In genomic region chr2:216666461-216667233, GRCh38 we compare ENCODE assay signal across 8 cellular contexts. TPM values are rescaled to one million over a fixed set of nuclear protein-coding genes. Genes with fewer than 3 reads are reported as not detected.
DNase-seq lines count a peak whose midpoint lies in the region; ATAC-seq and TF ChIP-seq lines count a peak whose summit lies in the region.

No MANE protein-coding gene starts in this region.

- no peak overlapping the region for H2AFZ ChIP-seq in SU-DHL-6 (ENCODE audit: low read depth, low read length, severe bottlenecking)

- H3K27ac ChIP-seq in HEK293 (ENCODE audit: extremely low read depth, low read depth, low read length) (no peak overlapping the region), SU-DHL-6 (ENCODE audit: low read depth, low read length) (no peak overlapping the region), heart left ventricle (no peak overlapping the region)

- no peaks in the 10 kb centered on the region for H4K20me1 ChIP-seq in SU-DHL-6 (ENCODE audit: low read depth, low read length)

- POLR2A ChIA-PET in HEK293 (lab: Yijun Ruan, JAX) = interaction anchor here (1.2 to 1.3 kb wide), 2 partner anchors 28 to 168 kb away, joined by 3 to 4 read pairs; partner anchors contain the start of gene RPL37A

- H3F3A ChIP-seq in SU-DHL-6 (ENCODE audit: insufficient read depth) = no peaks in the 10 kb centered on the region

- CTCF ChIA-PET in HEK293 (lab: Yijun Ruan, JAX) = interaction anchor here (0.5 to 13.3 kb wide), 32 partner anchors 8 to 1200 kb away, joined by 3 to 376 read pairs (median 4); partner anchors contain the start of gene XRCC5

- H3K27me3 ChIP-seq in SU-DHL-6 (ENCODE audit: low read length) (no peaks in the 10 kb centered on the region), adipocyte (replicated peaks; ENCODE audit: control insufficient read depth, insufficient read depth, low read length) (peaks cover 7% of the 10 kb centered on the region), heart left ventricle (no peaks in the 10 kb centered on the region)

- H3K79me2 ChIP-seq in SU-DHL-6 (ENCODE audit: insufficient read depth, low read length) = no peaks in the 10 kb centered on the region

- H3K4me1 ChIP-seq in HEK293 (ENCODE audit: control insufficient read depth, insufficient read depth, low read length) (no peaks in the 10 kb centered on the region), adipocyte (ENCODE audit: control insufficient read depth, insufficient read depth, low read length) (no peaks in the 10 kb centered on the region), heart left ventricle (peaks cover 0 to 22% (median 14%) of the 10 kb centered on the region in 12 donors)

- ATAC-seq in heart left ventricle = peak; percentile 48 to 73 (median 64)
- ATAC-seq in GM19397 (IDR thresholded peaks at IDR 0.05; ENCODE audit: unreplicated experiment) = no peak

- H3K9ac ChIP-seq in SU-DHL-6 (ENCODE audit: low read length) (no peak overlapping the region), adipocyte (ENCODE audit: low read length) (no peak overlapping the region)

- TF ChIP-seq POLR2A in heart left ventricle (IDR thresholded peaks at IDR 0.05) = no peak

- DNase-seq in G401 (ENCODE audit: low spot score) (peak; percentile 86), NCI-H1092 treated with DMSO at 0.1 percent for 48 hours (lab: John Stamatoyannopoulos, UW) (peak; percentile 58), adipocyte (ENCODE audit: low read depth) (peak; percentile 81), heart left ventricle (peak; percentile 57 to 83 (median 60)), renal cortical epithelial cell (ENCODE audit: low read depth) (peak; percentile 62)

- in situ Hi-C loops in G401 (cut with HindIII; ENCODE audit: low sequenced_read_pairs) = no loop called here

- H3K36me3 ChIP-seq in HEK293 (ENCODE audit: control insufficient read depth in 2 of 2, insufficient read depth in 1 of 2, low read length in 2 of 2) = no peaks in the 10 kb centered on the region
- no peaks in the 10 kb centered on the region for H3K36me3 ChIP-seq in SU-DHL-6 (ENCODE audit: low read length)
- H3K36me3 ChIP-seq in adipocyte (ENCODE audit: control insufficient read depth, insufficient read depth, low read length, severe bottlenecking) = no peaks in the 10 kb centered on the region
- peaks cover 0 to 22% (median 3%) of the 10 kb centered on the region in 9 donors for H3K36me3 ChIP-seq in heart left ventricle

- H3K4me3 ChIP-seq in HEK293 (ENCODE audit: low read depth, low read length) (no peak overlapping the region), SU-DHL-6 (ENCODE audit: insufficient read depth, low read length, poor library complexity, severe bottlenecking) (no peak overlapping the region), adipocyte (ENCODE audit: low read length) (no peak overlapping the region), heart left ventricle (no peak overlapping the region)

- H3K4me2 ChIP-seq in SU-DHL-6 (ENCODE audit: low read depth, low read length, poor library complexity, severe bottlenecking) = no peak overlapping the region

- no peaks in the 10 kb centered on the region for H3K9me3 ChIP-seq in HEK293 (ENCODE audit: control insufficient read depth, insufficient read depth, low read depth, low read length)
- H3K9me3 ChIP-seq in SU-DHL-6 (ENCODE audit: insufficient read depth, low read length) = no peaks in the 10 kb centered on the region
- no peaks in the 10 kb centered on the region for H3K9me3 ChIP-seq in adipocyte (ENCODE audit: control insufficient read depth, low read length)
- H3K9me3 ChIP-seq in heart left ventricle = no peaks in the 10 kb centered on the region

- 13 to 16% (median 16%) methylated on average over 9 of the region's 9 CpGs for WGBS in heart left ventricle, 4 donors

- H3K9me2 ChIP-seq in SU-DHL-6 (replicated peaks; ENCODE audit: insufficient read depth, low read length) = no peaks in the 10 kb centered on the region

- intact Hi-C loops in heart left ventricle (cut with DNase I) = loop anchor here (1.0 to 10.0 kb wide), 6 partner anchors 147 to 634 kb away; no protein-coding TSS in a partner anchor

- TF ChIP-seq CTCF in HEK293 (tag by site-specific recombination; IDR thresholded peaks at IDR 0.05) (peak; percentile 87), SU-DHL-6 (IDR thresholded peaks at IDR 0.05; ENCODE audit: insufficient read depth, low read length, poor library complexity, severe bottlenecking) (peak; percentile 75), heart left ventricle (IDR thresholded peaks at IDR 0.05) (peak in 11 of 12 donors; percentile 92 to 99 (median 98))

TF ChIP-seq in HEK293, 187 proteins besides CTCF, POLR2A, EP300 and RAD21:
- TF ChIP-seq PRDM6 (tag by site-specific recombination; IDR thresholded peaks at IDR 0.05) = no peak
- 0 out of 2 replicates have a peak, but pooled peaks have one; percentile 13 for TF ChIP-seq ZBTB17 (tag by site-specific recombination; IDR thresholded peaks at IDR 0.05)
- TF ChIP-seq ZNF654 (tag by site-specific recombination; IDR thresholded peaks at IDR 0.05; ENCODE audit: low read depth) = peak; percentile 79
- TF ChIP-seq ZEB2 (tag by site-specific recombination; IDR thresholded peaks at IDR 0.05) = 0 out of 2 replicates have a peak, but pooled peaks have one; percentile 41
TF ChIP-seq in HEK293: peak in this region for 3.

RNA-seq across cellular contexts. Expression of gene IGFBP5, which starts 28.7 kb away (rescaled TPM):
- total RNA-seq in G401 (2014; rRNA removed; shearing (Covaris generic)) = 0.24 TPM in 1 of 2 replicates, not detected in the other
- total RNA-seq in heart left ventricle (100 to 1,000 TPM in 8 of 9 donors, 10 to 100 TPM in 1; 83.1 to 441 (median 157) TPM), renal cortical epithelial cell (8.9 and 229 TPM in 2 replicates)
- 100 to 1,000 TPM in 1 of 2 donors, 10 to 100 TPM in 1; 58.2 to 108 TPM for polyA plus RNA-seq in heart left ventricle

RNA-seq across cellular contexts. Expression of gene IGFBP2, which starts 33.4 kb away (rescaled TPM):
- 134 and 159 TPM in 2 replicates for total RNA-seq in G401 (2014; rRNA removed; shearing (Covaris generic))
- 100 to 1,000 TPM in 6 of 9 donors, 10 to 100 TPM in 3; 57.2 to 326 (median 113) TPM for total RNA-seq in heart left ventricle
- polyA plus RNA-seq in heart left ventricle = 100 to 1,000 TPM in 1 of 2 donors, 10 to 100 TPM in 1; 90.7 to 172 TPM
- 42.6 and 151 TPM in 2 replicates for total RNA-seq in renal cortical epithelial cell
